In genomic region chr17:74011963-74012362, GRCh38 we compare ENCODE assay signal across 16 cellular contexts.
DNase-seq lines count a peak whose midpoint lies in the region; TF ChIP-seq lines count a peak whose summit lies in the region.
"Had no signal": no experiment of that assay in that cellular context is flagged by ENCODE, and none has a peak within 500 bp of the region (broad histone marks: within the 10 kb centered on the region; RNA-seq: fewer than 3 reads in every experiment).

No MANE protein-coding gene starts in this region.

- H3K27me3 ChIP-seq in BLaER1 (no peaks in the 10 kb centered on the region), WERI-Rb-1 (ENCODE audit: insufficient read depth, low read depth, severe bottlenecking) (no peaks in the 10 kb centered on the region), adrenal gland (no peaks in the 10 kb centered on the region), colonic mucosa (no peaks in the 10 kb centered on the region)

- no peak overlapping the region for H3K27ac Mint-ChIP-seq in Calu3 (ENCODE audit: unreplicated experiment)
- H3K27ac Mint-ChIP-seq: stimulated activated memory B cell treated with anti-CD40 and anti-IgM and Interleukin-4, amounts not matched to agents 10 μg/mL and 1 μg/mL and 100 μg/mL, for 72 hours had no signal

- TF ChIP-seq CTCF in WERI-Rb-1 (IDR thresholded peaks at IDR 0.05; ENCODE audit: low read depth, low read length), result peak; percentile 46; the same call in 1 of the 2 replicates
- TF ChIP-seq CTCF in adrenal gland (IDR thresholded peaks at IDR 0.05), result no peak
- no peak for TF ChIP-seq CTCF in colonic mucosa (IDR thresholded peaks at IDR 0.05)
- no peak for TF ChIP-seq CTCF in Calu3 (IDR thresholded peaks at IDR 0.05; ENCODE audit: unreplicated experiment)

- H3K4me1 ChIP-seq in BLaER1, result peaks cover 80% of the 10 kb centered on the region
- H3K4me1 ChIP-seq in adrenal gland (replicated peaks in 1 of 2), result no peaks in the 10 kb centered on the region
- H3K4me1 ChIP-seq in colonic mucosa, result no peaks in the 10 kb centered on the region
- H3K4me1 ChIP-seq: esophagus squamous epithelium, prostate gland had no signal

- H3K4me3 Mint-ChIP-seq in Calu3 (ENCODE audit: low read depth, unreplicated experiment), result no peak overlapping the region
- H3K4me3 Mint-ChIP-seq: activated CD8-positive, alpha-beta T cell treated with anti-CD3 and anti-CD28 coated beads, Interleukin-2, amount 10 ng/mL, durations not matched to agents 7 days and 5 days; activated naive CD4-positive, alpha-beta T cell treated with anti-CD3 and anti-CD28 coated beads, Interleukin-2, amount 50 U/mL, for 24 hours; stimulated activated memory B cell treated with anti-CD40 and anti-IgM and Interleukin-4, amounts not matched to agents 10 μg/mL and 1 μg/mL and 100 μg/mL, for 72 hours had no signal

- no peaks in the 10 kb centered on the region for H3K36me3 ChIP-seq in BLaER1
- H3K36me3 ChIP-seq in WERI-Rb-1, result no peaks in the 10 kb centered on the region
- no peaks in the 10 kb centered on the region for H3K36me3 ChIP-seq in adrenal gland (replicated peaks in 1 of 2)
- no peaks in the 10 kb centered on the region for H3K36me3 ChIP-seq in colonic mucosa
- H3K36me3 ChIP-seq: esophagus squamous epithelium, prostate gland had no signal

- H3K9me3 ChIP-seq in BLaER1 (no peaks in the 10 kb centered on the region), WERI-Rb-1 (ENCODE audit: severe bottlenecking) (no peaks in the 10 kb centered on the region), adrenal gland (replicated peaks in 1 of 3) (no peaks in the 10 kb centered on the region), colonic mucosa (no peaks in the 10 kb centered on the region)
- H3K9me3 ChIP-seq: esophagus squamous epithelium, prostate gland had no signal

- no peaks in the 10 kb centered on the region for H3K4me1 Mint-ChIP-seq in Calu3 (ENCODE audit: low read depth, unreplicated experiment)
- H3K4me1 Mint-ChIP-seq: stimulated activated memory B cell treated with anti-CD40 and anti-IgM and Interleukin-4, amounts not matched to agents 10 μg/mL and 1 μg/mL and 100 μg/mL, for 72 hours had no signal

- H3K27ac ChIP-seq in BLaER1 (peak overlapping the region; percentile 48), WERI-Rb-1 (peak overlapping the region; percentile 74), adrenal gland (no peak overlapping the region), colonic mucosa (no peak overlapping the region)
- H3K27ac ChIP-seq: esophagus squamous epithelium, prostate gland had no signal

- intact Hi-C loops in adrenal gland (cut with DNase I) (no loop called here), colonic mucosa (cut with DNase I) (no loop called here), Calu3 (cut with micrococcal nuclease; ENCODE audit: unreplicated experiment) (no loop called here)

- 36 to 54% (median 45%) methylated on average over 7 of the region's 7 CpGs for WGBS in adrenal gland, 4 donors

- no peak for TF ChIP-seq POLR2A in adrenal gland (IDR thresholded peaks at IDR 0.05)

- no peaks in the 10 kb centered on the region for H3K9me3 Mint-ChIP-seq in Calu3 (ENCODE audit: low read depth, unreplicated experiment)
- H3K9me3 Mint-ChIP-seq: activated naive CD4-positive, alpha-beta T cell treated with anti-CD3 and anti-CD28 coated beads, Interleukin-2, amount 50 U/mL, for 24 hours had no signal

- H3K9ac ChIP-seq in BLaER1 (no peak overlapping the region; the same call in 1 of the 2 replicates), colonic mucosa (ENCODE audit: low read depth in 2 of 2, low read length in 2 of 2) (no peak overlapping the region)

- H3K27me3 Mint-ChIP-seq in Calu3 (ENCODE audit: unreplicated experiment), result peaks cover 100% of the 10 kb centered on the region

- H4K20me1 ChIP-seq in BLaER1, result no peaks in the 10 kb centered on the region

- CTCF ChIA-PET in Calu3 (lab: Charles Lee), result interaction anchor here (0.7 kb wide), 1 partner anchor 418 kb away, joined by 3 read pairs; no protein-coding TSS in a partner anchor

- peak overlapping the region; percentile 64 for H3K4me2 ChIP-seq in BLaER1

- peak; percentile 88 for DNase-seq in NCI-H1105 (lab: John Stamatoyannopoulos, UW)
- DNase-seq in NCI-H345 (lab: John Stamatoyannopoulos, UW), result peak; percentile 96
- peak; percentile 93 for DNase-seq in WERI-Rb-1
- no peak for DNase-seq in adrenal gland
- DNase-seq in NCI-H226, result no peak
- DNase-seq in colonic mucosa, result no peak
- no peak for DNase-seq in Calu3
- DNase-seq: cerebellar nuclear complex, esophagus squamous epithelium, Karpas-422, PC-3 had no signal

- BruUV-seq in Calu3 (replicated peaks; lab: Mats Ljungman, UMichigan), result no TSS peak

- no peaks in the 10 kb centered on the region for H3K36me3 Mint-ChIP-seq in Calu3 (ENCODE audit: insufficient read depth, unreplicated experiment)
- H3K36me3 Mint-ChIP-seq: activated naive CD4-positive, alpha-beta T cell treated with anti-CD3 and anti-CD28 coated beads, Interleukin-2, amount 50 U/mL, for 24 hours; stimulated activated memory B cell treated with anti-CD40 and anti-IgM and Interleukin-4, amounts not matched to agents 10 μg/mL and 1 μg/mL and 100 μg/mL, for 72 hours had no signal

- H3K4me3 ChIP-seq in BLaER1 (no peak overlapping the region), WERI-Rb-1 (ENCODE audit: low read depth, low read length) (peak overlapping the region; percentile 4; the same call in 1 of the 2 replicates), adrenal gland (no peak overlapping the region), colonic mucosa (no peak overlapping the region)
- H3K4me3 ChIP-seq: esophagus squamous epithelium, prostate gland had no signal

Comparison
In these comparisons a context has a peak if more than half of its experiments do, and no peak if none do; other contexts are left out.
1. H3K27ac ChIP-seq: peak in BLaER1 (single experiment) and WERI-Rb-1 (single experiment); none in adrenal gland (0 of 5) and colonic mucosa (single experiment).
2. DNase-seq: peak in NCI-H1105 (single experiment), NCI-H345 (single experiment) and WERI-Rb-1 (single experiment); none in adrenal gland (0 of 7), NCI-H226 (single experiment), colonic mucosa (single experiment) and Calu3 (single experiment).